ENCODE assay signal across 16 cellular contexts in genomic region chr3:114973576-114973975, GRCh38.
DNase-seq lines count a peak whose midpoint lies in the region; ATAC-seq and TF ChIP-seq lines count a peak whose summit lies in the region.
"Had no signal": no experiment of that assay in that cellular context is flagged by ENCODE, and none has a peak within 500 bp of the region (broad histone marks: within the 10 kb centered on the region; RNA-seq: fewer than 3 reads in every experiment).

No MANE protein-coding gene starts in this region.

- ATAC-seq in stimulated activated naive CD8-positive, alpha-beta T cell treated with anti-CD3 and anti-CD28 coated beads, Interleukin-15, amount 100 ng/mL, for 72 hours, result no peak

- H3K36me3 Mint-ChIP-seq in nephron (ENCODE audit: low read depth), result peaks cover 5% of the 10 kb centered on the region

- intact Hi-C loops in PC-9 (cut with micrococcal nuclease; ENCODE audit: unreplicated experiment), result no loop called here

- POLR2A ChIA-PET in PC-9 (lab: Charles Lee; ENCODE audit: unreplicated experiment), result no interaction called here

- no peaks in the 10 kb centered on the region for H3K9me3 ChIP-seq in PC-9 (ENCODE audit: insufficient read depth, low read depth)
- H3K9me3 ChIP-seq: SK-N-SH had no signal

- H3K4me2 ChIP-seq in PC-9, result no peak overlapping the region
- H3K4me2 ChIP-seq: SK-N-SH had no signal

- no peaks in the 10 kb centered on the region for H3K9me2 ChIP-seq in PC-9 (ENCODE audit: insufficient read depth)

- no peak overlapping the region for H3K4me3 ChIP-seq in PC-9

- H2AFZ ChIP-seq in PC-9, result no peak overlapping the region

- H4K20me1 ChIP-seq in PC-9 (ENCODE audit: insufficient read depth), result no peaks in the 10 kb centered on the region

- CTCF ChIA-PET in PC-9 (lab: Charles Lee), result no interaction called here

- no peaks in the 10 kb centered on the region for H3K36me3 ChIP-seq in PC-9 (ENCODE audit: low read depth)

- H3K4me1 ChIP-seq in PC-9 (replicated peaks; ENCODE audit: insufficient read depth), result no peaks in the 10 kb centered on the region

- no peak for TF ChIP-seq CTCF in nephron (IDR thresholded peaks at IDR 0.05; ENCODE audit: unreplicated experiment in 3 of 3)
- no peak for TF ChIP-seq CTCF in GM13976 (IDR thresholded peaks at IDR 0.05; ENCODE audit: borderline replicate concordance, control extremely low read depth, extremely low read depth, insufficient read depth, missing control alignments)
- no peak for TF ChIP-seq CTCF in PC-9 (conservative IDR thresholded peaks at IDR 0.05)

- no peaks in the 10 kb centered on the region for H3K27me3 ChIP-seq in PC-9 (ENCODE audit: insufficient read depth, low read depth)

- in situ Hi-C loops in GM13976 (cut with MboI; ENCODE audit: low sequenced_read_pairs, unreplicated experiment), result no loop called here

- no peak overlapping the region for H3K27ac ChIP-seq in PC-9
- H3K27ac ChIP-seq: 22Rv1 had no signal

- H3K79me2 ChIP-seq in PC-9 (ENCODE audit: low read depth), result no peaks in the 10 kb centered on the region

- H3K4me1 Mint-ChIP-seq in nephron, result peaks cover 7% of the 10 kb centered on the region
- peaks cover 6% of the 10 kb centered on the region for H3K4me1 Mint-ChIP-seq in stimulated activated naive CD8-positive, alpha-beta T cell treated with anti-CD3 and anti-CD28 coated beads, Interleukin-15, amount 100 ng/mL, for 72 hours

- BruUV-seq in PC-9 (replicated peaks; lab: Mats Ljungman, UMichigan), result no TSS peak

- no peak overlapping the region for H3K4me3 Mint-ChIP-seq in nephron
- H3K4me3 Mint-ChIP-seq in stimulated activated naive CD8-positive, alpha-beta T cell treated with anti-CD3 and anti-CD28 coated beads, Interleukin-15, amount 100 ng/mL, for 72 hours, result no peak overlapping the region

- no peaks in the 10 kb centered on the region for H3F3A ChIP-seq in PC-9 (ENCODE audit: insufficient read depth, low read depth)

- DNase-seq in NCI-H1417 (lab: John Stamatoyannopoulos, UW) (peak in 2 of 3 experiments; percentile 35 to 65), NCI-H1417 treated with DMSO at 0.1 percent for 48 hours (lab: John Stamatoyannopoulos, UW) (no peak), NCI-H526 (lab: John Stamatoyannopoulos, UW) (peak; percentile 21 to 40), retina (peak; percentile 12), GM13976 (ENCODE audit: low spot score) (no peak), PC-9 (no peak)
- DNase-seq in stimulated activated naive CD8-positive, alpha-beta T cell treated with anti-CD3 and anti-CD28 coated beads, Interleukin-15, amount 100 ng/mL, for 72 hours, result no peak
- DNase-seq: GDM1, NCI-H1105, NCI-H2029 treated with DMSO at 0.1 percent for 48 hours, NCI-H446 treated with DMSO at 0.1 percent for 48 hours, NCI-H774, SHP77 treated with DMSO at 0.1 percent for 48 hours, SK-N-SH had no signal

- peak overlapping the region; percentile 62 to 79 (median 72) for H3K27ac Mint-ChIP-seq in nephron
- no peak overlapping the region for H3K27ac Mint-ChIP-seq in stimulated activated naive CD8-positive, alpha-beta T cell treated with anti-CD3 and anti-CD28 coated beads, Interleukin-15, amount 100 ng/mL, for 72 hours

- no peaks in the 10 kb centered on the region for H3K9me3 Mint-ChIP-seq in nephron
- no peaks in the 10 kb centered on the region for H3K9me3 Mint-ChIP-seq in stimulated activated naive CD8-positive, alpha-beta T cell treated with anti-CD3 and anti-CD28 coated beads, Interleukin-15, amount 100 ng/mL, for 72 hours

- no peaks in the 10 kb centered on the region for H3K27me3 Mint-ChIP-seq in nephron (ENCODE audit: low read depth)
- no peaks in the 10 kb centered on the region for H3K27me3 Mint-ChIP-seq in stimulated activated naive CD8-positive, alpha-beta T cell treated with anti-CD3 and anti-CD28 coated beads, Interleukin-15, amount 100 ng/mL, for 72 hours

Comparison
In these comparisons a context has a peak if more than half of its experiments do, and no peak if none do; other contexts are left out.
1. DNase-seq: peak in NCI-H1417 (2 of 3), NCI-H526 (2 of 2) and retina (single experiment); none in NCI-H1417 treated with DMSO at 0.1 percent for 48 hours (single experiment), GM13976 (single experiment), stimulated activated naive CD8-positive, alpha-beta T cell treated with anti-CD3 and anti-CD28 coated beads, Interleukin-15, amount 100 ng/mL, for 72 hours (0 of 2) and PC-9 (0 of 2).
2. H3K27ac Mint-ChIP-seq: peak in nephron (3 of 3); none in stimulated activated naive CD8-positive, alpha-beta T cell treated with anti-CD3 and anti-CD28 coated beads, Interleukin-15, amount 100 ng/mL, for 72 hours (0 of 2).